In genomic region chr15:58761010-58761388, GRCh38 we compare ENCODE assay signal across 1 cellular context.
TF ChIP-seq lines count a peak whose summit lies in the region.

No MANE protein-coding gene starts in this region.

TF ChIP-seq in Ishikawa, 13 proteins besides CTCF, POLR2A, EP300 and RAD21 (continued from another document):
- no peak for TF ChIP-seq MAX (IDR thresholded peaks at IDR 0.05)
- TF ChIP-seq ZBTB7A (IDR thresholded peaks at IDR 0.05; ENCODE audit: low read depth) = no peak
- TF ChIP-seq YY1 (IDR thresholded peaks at IDR 0.05; ENCODE audit: low read depth) = no peak
- TF ChIP-seq, protein P1, sequence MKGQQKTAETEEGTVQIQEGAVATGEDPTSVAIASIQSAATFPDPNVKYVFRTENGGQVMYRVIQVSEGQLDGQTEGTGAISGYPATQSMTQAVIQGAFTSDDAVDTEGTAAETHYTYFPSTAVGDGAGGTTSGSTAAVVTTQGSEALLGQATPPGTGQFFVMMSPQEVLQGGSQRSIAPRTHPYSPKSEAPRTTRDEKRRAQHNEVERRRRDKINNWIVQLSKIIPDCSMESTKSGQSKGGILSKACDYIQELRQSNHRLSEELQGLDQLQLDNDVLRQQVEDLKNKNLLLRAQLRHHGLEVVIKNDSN (IDR thresholded peaks at IDR 0.05) = no peak
- no peak for TF ChIP-seq TEAD4 (IDR thresholded peaks at IDR 0.05)
